In the genomic region with DNA sequence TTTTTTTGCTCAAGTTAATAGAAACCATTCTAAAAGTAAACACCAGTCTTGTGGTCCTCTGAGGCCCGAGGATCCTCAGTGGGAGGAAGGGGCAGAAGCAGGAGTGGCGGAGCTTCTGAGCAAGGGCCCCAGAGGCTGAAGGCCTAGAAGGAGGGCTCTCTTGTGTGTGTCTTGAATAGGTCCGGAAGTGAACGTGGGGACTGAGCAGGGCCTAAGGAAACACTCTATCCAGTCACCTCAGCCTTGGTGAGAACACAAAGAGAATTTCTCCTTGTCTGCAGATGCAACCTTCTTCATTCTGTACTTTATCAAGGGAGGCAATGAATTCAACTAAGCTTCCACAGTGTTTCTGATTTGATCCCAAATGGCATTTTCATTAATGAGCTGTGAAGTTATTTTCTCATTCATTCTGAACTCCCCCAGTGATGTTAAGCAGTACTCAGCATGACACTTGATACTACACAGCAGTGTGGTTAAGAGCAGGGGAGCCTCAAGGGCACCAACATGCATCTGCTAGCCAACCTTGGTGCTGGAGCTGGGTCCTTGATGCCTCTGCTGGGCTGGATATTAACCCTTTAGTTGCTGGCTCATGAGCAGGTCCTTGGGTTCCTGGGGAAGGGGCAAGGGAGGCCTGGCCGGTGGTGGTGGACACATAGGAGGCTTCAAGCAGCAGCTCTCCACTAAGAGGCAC, we compare ENCODE assay signal across 14 cellular contexts.
DNase-seq lines count a peak whose midpoint lies in the region; ATAC-seq lines count a peak whose summit lies in the region.
"Had no signal": no experiment of that assay in that cellular context is flagged by ENCODE, and none has a peak within 500 bp of the region (broad histone marks: within the 10 kb centered on the region; RNA-seq: fewer than 3 reads in every experiment).

No MANE protein-coding gene starts in this region.

- no peak overlapping the region for H3K4me3 Mint-ChIP-seq in stimulated activated memory B cell treated with anti-CD40 and anti-IgM and Interleukin-4, amounts not matched to agents 10 μg/mL and 1 μg/mL and 100 μg/mL, for 72 hours
- H3K4me3 Mint-ChIP-seq: activated naive CD8-positive, alpha-beta T cell treated with anti-CD3 and anti-CD28 coated beads, Interleukin-2, amount 50 U/mL, for 24 hours; stimulated activated naive CD8-positive, alpha-beta T cell treated with anti-CD3 and anti-CD28 coated beads, Interleukin-15, amount 100 ng/mL, for 72 hours had no signal

- peaks cover 6% of the 10 kb centered on the region for H3K36me3 Mint-ChIP-seq in stimulated activated memory B cell treated with anti-CD40 and anti-IgM and Interleukin-4, amounts not matched to agents 10 μg/mL and 1 μg/mL and 100 μg/mL, for 72 hours

- no peaks in the 10 kb centered on the region for H3K27me3 Mint-ChIP-seq in stimulated activated memory B cell treated with anti-CD40 and anti-IgM and Interleukin-4, amounts not matched to agents 10 μg/mL and 1 μg/mL and 100 μg/mL, for 72 hours
- H3K27me3 Mint-ChIP-seq: stimulated activated naive CD8-positive, alpha-beta T cell treated with anti-CD3 and anti-CD28 coated beads, Interleukin-15, amount 100 ng/mL, for 72 hours had no signal

- DNase-seq in NCI-H510A treated with DMSO at 0.1 percent for 48 hours (lab: John Stamatoyannopoulos, UW): peak; percentile 60
- peak; percentile 43 for DNase-seq in iPS-NIHi7 (ENCODE audit: extremely low spot score)
- DNase-seq in H4 (ENCODE audit: low spot score): no peak
- DNase-seq: activated CD8-positive, alpha-beta memory T cell treated with anti-CD3 and anti-CD28 coated beads, Interleukin-2, amount 50 U/mL, for 4 hours; activated naive CD8-positive, alpha-beta T cell treated with anti-CD3 and anti-CD28 coated beads, Interleukin-2, amount 50 U/mL, for 24 hours; left colon; posterior cingulate gyrus; stimulated activated CD4-positive, alpha-beta T cell treated with anti-CD3 and anti-CD28 coated beads, Interleukin-2, amount 100 ng/mL, for 48 hours; stimulated activated naive CD8-positive, alpha-beta T cell treated with anti-CD3 and anti-CD28 coated beads, Interleukin-15, amount 100 ng/mL, for 72 hours had no signal

- ATAC-seq in HG02885 (IDR thresholded peaks at IDR 0.05; ENCODE audit: poor library complexity, unreplicated experiment) (peak; percentile 48), GM21576 (IDR thresholded peaks at IDR 0.05; ENCODE audit: unreplicated experiment) (no peak), HG03175 (IDR thresholded peaks at IDR 0.05; ENCODE audit: unreplicated experiment) (no peak)
- ATAC-seq in stimulated activated memory B cell treated with anti-CD40 and anti-IgM and Interleukin-4, amounts not matched to agents 10 μg/mL and 1 μg/mL and 100 μg/mL, for 72 hours: no peak
- ATAC-seq: activated naive CD8-positive, alpha-beta T cell treated with anti-CD3 and anti-CD28 coated beads, Interleukin-2, amount 50 U/mL, for 24 hours; Panc1; stimulated activated naive CD8-positive, alpha-beta T cell treated with anti-CD3 and anti-CD28 coated beads, Interleukin-15, amount 100 ng/mL, for 72 hours had no signal

- peaks cover 56% of the 10 kb centered on the region for H3K4me1 Mint-ChIP-seq in stimulated activated memory B cell treated with anti-CD40 and anti-IgM and Interleukin-4, amounts not matched to agents 10 μg/mL and 1 μg/mL and 100 μg/mL, for 72 hours

- peak overlapping the region; percentile 39 for H3K27ac Mint-ChIP-seq in stimulated activated memory B cell treated with anti-CD40 and anti-IgM and Interleukin-4, amounts not matched to agents 10 μg/mL and 1 μg/mL and 100 μg/mL, for 72 hours
- H3K27ac Mint-ChIP-seq: activated naive CD8-positive, alpha-beta T cell treated with anti-CD3 and anti-CD28 coated beads, Interleukin-2, amount 50 U/mL, for 24 hours; stimulated activated naive CD8-positive, alpha-beta T cell treated with anti-CD3 and anti-CD28 coated beads, Interleukin-15, amount 100 ng/mL, for 72 hours had no signal

- no peaks in the 10 kb centered on the region for H3K9me3 Mint-ChIP-seq in stimulated activated memory B cell treated with anti-CD40 and anti-IgM and Interleukin-4, amounts not matched to agents 10 μg/mL and 1 μg/mL and 100 μg/mL, for 72 hours
- H3K9me3 Mint-ChIP-seq: activated naive CD8-positive, alpha-beta T cell treated with anti-CD3 and anti-CD28 coated beads, Interleukin-2, amount 50 U/mL, for 24 hours; stimulated activated naive CD8-positive, alpha-beta T cell treated with anti-CD3 and anti-CD28 coated beads, Interleukin-15, amount 100 ng/mL, for 72 hours had no signal
